Comparison of ENCODE assay signal across 1 cellular context in the genomic region with DNA sequence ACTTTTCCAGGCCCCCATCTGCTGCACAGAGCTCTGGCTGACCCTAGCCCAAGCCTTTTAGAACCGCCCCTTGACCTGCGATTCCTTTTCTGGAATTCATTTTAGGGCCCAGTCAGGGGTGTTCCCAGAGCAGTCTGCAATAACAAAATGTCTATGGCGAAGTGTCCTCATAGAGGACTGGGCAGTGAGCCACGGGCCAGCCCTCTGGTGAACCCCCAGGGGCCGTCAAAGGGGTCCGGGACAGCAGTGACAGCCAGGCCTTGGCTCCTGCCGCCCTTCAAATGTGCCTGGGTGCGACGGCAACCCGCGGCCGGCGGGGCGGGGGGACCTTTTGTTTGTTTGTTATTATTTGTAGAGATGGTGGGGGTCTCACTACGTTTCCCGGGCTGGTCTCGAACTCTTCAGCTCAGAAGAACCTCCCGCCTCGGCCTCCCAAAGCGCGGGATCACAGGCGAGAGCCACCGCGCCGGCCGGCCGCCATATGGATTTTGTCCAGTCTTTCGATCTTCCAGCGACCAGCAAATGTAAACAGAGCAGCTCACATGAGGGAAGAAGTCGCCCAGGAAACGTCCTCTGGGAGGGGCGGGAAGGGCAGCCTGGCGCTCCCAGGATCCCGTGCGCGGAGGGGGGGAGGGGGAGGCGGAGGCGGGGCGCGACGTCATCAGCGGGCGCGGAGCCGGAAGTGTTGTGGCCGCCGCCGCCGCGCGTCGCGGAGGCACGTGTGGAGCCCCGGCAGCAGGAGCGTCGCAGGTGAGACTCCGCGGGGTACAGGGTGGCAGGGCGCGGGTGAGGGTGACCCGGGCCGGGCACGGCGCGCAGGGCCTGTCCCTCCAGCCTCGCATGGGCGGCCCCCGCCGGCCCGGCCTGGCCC.
TF ChIP-seq lines count a peak whose summit lies in the region.

TRMT61A (plus strand) TSS at position 685 of the 871 bp plus-strand sequence. CDS start 783 bp downstream, outside the sequence.

TF ChIP-seq in K562, 482 proteins besides CTCF, POLR2A, EP300 and RAD21 (continued from another document and continues in another):
- TF ChIP-seq TOE1 (IDR thresholded peaks at IDR 0.05; ENCODE audit: borderline replicate concordance) (no peak), TOE1 (CRISPR knock-in tag; IDR thresholded peaks at IDR 0.05; ENCODE audit: borderline replicate concordance, low read depth) (no peak), HNRNPH1 (optimal IDR thresholded peaks at IDR 0.05; ENCODE audit: low read depth, low read length) (no peak), MED1 (CRISPR knock-in tag; IDR thresholded peaks at IDR 0.05; ENCODE audit: borderline replicate concordance) (no peak), CREBBP (IDR thresholded peaks at IDR 0.05; ENCODE audit: low read depth, low read length) (no peak), CBX3 (IDR thresholded peaks at IDR 0.05; ENCODE audit: borderline replicate concordance in 1 of 2, low read length in 2 of 2) (0 out of 3 replicates have a peak, but pooled peaks of 1 of the 2 experiments have one; percentile 20), CBX8 (IDR thresholded peaks at IDR 0.05; ENCODE audit: borderline replicate concordance, extremely low read depth, low read depth, low read length, poor library complexity, severe bottlenecking) (no peak), GTF2B (IDR thresholded peaks at IDR 0.05; ENCODE audit: extremely low read depth, insufficient read length) (no peak), IRF1 (CRISPR knock-in tag; IDR thresholded peaks at IDR 0.05; ENCODE audit: borderline replicate concordance) (no peak), ZSCAN29 (IDR thresholded peaks at IDR 0.05) (no peak), ZBTB49 (CRISPR knock-in tag; IDR thresholded peaks at IDR 0.05; ENCODE audit: borderline replicate concordance) (no peak), SNRNP70 (optimal IDR thresholded peaks at IDR 0.05; ENCODE audit: low read depth, low read length) (no peak), NFIX (CRISPR knock-in tag; IDR thresholded peaks at IDR 0.05; ENCODE audit: low read depth) (no peak), NELFE (IDR thresholded peaks at IDR 0.05; ENCODE audit: insufficient read depth, insufficient read length) (no peak), FIP1L1 (IDR thresholded peaks at IDR 0.05; ENCODE audit: low read depth, low read length, poor library complexity, severe bottlenecking) (no peak), PTTG1 (tag; IDR thresholded peaks at IDR 0.05; ENCODE audit: low read depth) (no peak), CREB3L1 (IDR thresholded peaks at IDR 0.05; ENCODE audit: borderline replicate concordance, low read depth) (no peak), ZNF184 (CRISPR knock-in tag; IDR thresholded peaks at IDR 0.05) (no peak), POLR2AphosphoS2 (IDR thresholded peaks at IDR 0.05; ENCODE audit: low read length) (no peak), ZNF583 (CRISPR knock-in tag; IDR thresholded peaks at IDR 0.05) (no peak), SMARCB1 (IDR thresholded peaks at IDR 0.05; ENCODE audit: insufficient read length, low read depth) (no peak), KAT7 (CRISPR knock-in tag; IDR thresholded peaks at IDR 0.05; ENCODE audit: borderline replicate concordance) (no peak), RFX1 (IDR thresholded peaks at IDR 0.05) (no peak; the same call in 1 of the 2 replicates), EHMT2 (IDR thresholded peaks at IDR 0.05) (no peak), ZNF695 (CRISPR knock-in tag; IDR thresholded peaks at IDR 0.05) (no peak), PCBP1 (IDR thresholded peaks at IDR 0.05; ENCODE audit: low read depth, low read length, poor library complexity, severe bottlenecking) (peak; percentile 91), U2AF1 (optimal IDR thresholded peaks at IDR 0.05; ENCODE audit: low read depth, low read length) (no peak), HMGN3 (IDR thresholded peaks at IDR 0.05; ENCODE audit: borderline replicate concordance, extremely low read depth, insufficient read length, low read depth, low read length) (no peak), ZNF655 (CRISPR knock-in tag; IDR thresholded peaks at IDR 0.05) (no peak), FOXJ3 (CRISPR knock-in tag; IDR thresholded peaks at IDR 0.05) (no peak), FOXP1 (CRISPR knock-in tag; IDR thresholded peaks at IDR 0.05) (no peak), AFF1 (IDR thresholded peaks at IDR 0.05; ENCODE audit: low read depth in 1 of 2, partially characterized antibody in 2 of 2) (peak in 1 of 2 experiments; percentile 37), ILK (tag; IDR thresholded peaks at IDR 0.05; ENCODE audit: borderline replicate concordance, low read depth) (no peak), ESRRB (CRISPR knock-in tag; IDR thresholded peaks at IDR 0.05; ENCODE audit: borderline replicate concordance) (no peak), GMEB1 (CRISPR knock-in tag; IDR thresholded peaks at IDR 0.05) (no peak), ZNF79 (CRISPR knock-in tag; IDR thresholded peaks at IDR 0.05; ENCODE audit: low read depth) (no peak), HDAC2 (IDR thresholded peaks at IDR 0.05) (no peak)
- TF ChIP-seq, protein P1, sequence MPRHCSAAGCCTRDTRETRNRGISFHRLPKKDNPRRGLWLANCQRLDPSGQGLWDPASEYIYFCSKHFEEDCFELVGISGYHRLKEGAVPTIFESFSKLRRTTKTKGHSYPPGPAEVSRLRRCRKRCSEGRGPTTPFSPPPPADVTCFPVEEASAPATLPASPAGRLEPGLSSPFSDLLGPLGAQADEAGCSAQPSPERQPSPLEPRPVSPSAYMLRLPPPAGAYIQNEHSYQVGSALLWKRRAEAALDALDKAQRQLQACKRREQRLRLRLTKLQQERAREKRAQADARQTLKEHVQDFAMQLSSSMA (CRISPR knock-in tag; IDR thresholded peaks at IDR 0.05): no peak
- TF ChIP-seq, protein P2, sequence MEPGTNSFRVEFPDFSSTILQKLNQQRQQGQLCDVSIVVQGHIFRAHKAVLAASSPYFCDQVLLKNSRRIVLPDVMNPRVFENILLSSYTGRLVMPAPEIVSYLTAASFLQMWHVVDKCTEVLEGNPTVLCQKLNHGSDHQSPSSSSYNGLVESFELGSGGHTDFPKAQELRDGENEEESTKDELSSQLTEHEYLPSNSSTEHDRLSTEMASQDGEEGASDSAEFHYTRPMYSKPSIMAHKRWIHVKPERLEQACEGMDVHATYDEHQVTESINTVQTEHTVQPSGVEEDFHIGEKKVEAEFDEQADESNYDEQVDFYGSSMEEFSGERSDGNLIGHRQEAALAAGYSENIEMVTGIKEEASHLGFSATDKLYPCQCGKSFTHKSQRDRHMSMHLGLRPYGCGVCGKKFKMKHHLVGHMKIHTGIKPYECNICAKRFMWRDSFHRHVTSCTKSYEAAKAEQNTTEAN (CRISPR knock-in tag; IDR thresholded peaks at IDR 0.05): no peak
- TF ChIP-seq, protein P3, sequence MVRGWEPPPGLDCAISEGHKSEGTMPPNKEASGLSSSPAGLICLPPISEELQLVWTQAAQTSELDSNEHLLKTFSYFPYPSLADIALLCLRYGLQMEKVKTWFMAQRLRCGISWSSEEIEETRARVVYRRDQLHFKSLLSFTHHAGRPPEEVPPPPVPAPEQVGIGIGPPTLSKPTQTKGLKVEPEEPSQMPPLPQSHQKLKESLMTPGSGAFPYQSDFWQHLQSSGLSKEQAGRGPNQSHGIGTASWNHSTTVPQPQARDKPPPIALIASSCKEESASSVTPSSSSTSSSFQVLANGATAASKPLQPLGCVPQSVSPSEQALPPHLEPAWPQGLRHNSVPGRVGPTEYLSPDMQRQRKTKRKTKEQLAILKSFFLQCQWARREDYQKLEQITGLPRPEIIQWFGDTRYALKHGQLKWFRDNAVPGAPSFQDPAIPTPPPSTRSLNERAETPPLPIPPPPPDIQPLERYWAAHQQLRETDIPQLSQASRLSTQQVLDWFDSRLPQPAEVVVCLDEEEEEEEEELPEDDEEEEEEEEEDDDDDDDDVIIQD (CRISPR knock-in tag; IDR thresholded peaks at IDR 0.05): no peak
